Comparison of ENCODE assay signal across 33 cellular contexts in the genomic region with DNA sequence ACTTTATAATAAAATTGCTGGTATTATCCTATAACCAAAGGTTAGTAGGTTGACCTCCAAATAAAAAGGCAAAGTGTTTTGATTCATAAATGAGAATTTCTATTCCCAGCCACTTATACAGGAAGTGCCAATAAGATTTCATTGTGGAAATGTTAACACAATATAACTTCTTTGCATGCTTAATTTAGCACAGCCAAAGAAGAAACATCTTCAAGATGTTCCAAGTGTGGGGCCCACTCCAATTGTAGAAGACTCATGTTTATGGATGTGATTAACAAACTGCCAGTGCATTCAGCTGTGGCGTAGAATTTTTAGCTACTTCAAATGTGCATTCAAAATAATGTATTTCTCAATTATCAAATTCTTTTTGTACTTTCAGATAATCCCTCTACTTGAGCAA.
"Had no signal": no experiment of that assay in that cellular context is flagged by ENCODE, and none has a peak within 500 bp of the region (broad histone marks: within the 10 kb centered on the region; RNA-seq: fewer than 3 reads in every experiment).

No MANE protein-coding gene starts in this region.

- H3K27ac ChIP-seq: ascending aorta, Peyer's patch, WERI-Rb-1 had no signal

- H3K27me3 ChIP-seq: ascending aorta, MG63, Peyer's patch had no signal

- ATAC-seq: activated CD8-positive, alpha-beta memory T cell treated with anti-CD3 and anti-CD28 coated beads, Interleukin-2, amount 10 ng/mL, durations not matched to agents 7 days and 5 days had no signal

- DNase-seq: activated CD4-positive, alpha-beta memory T cell treated with anti-CD3 and anti-CD28 coated beads, Interleukin-2, amount 10 ng/mL, durations not matched to agents 7 days and 5 days; activated CD4-positive, alpha-beta T cell treated with anti-CD3 and anti-CD28 coated beads for 1 hour; activated CD4-positive, alpha-beta T cell treated with anti-CD3 and anti-CD28 coated beads for 48 hours; activated CD4-positive, CD25-positive, alpha-beta regulatory T cell; activated CD8-positive, alpha-beta memory T cell treated with anti-CD3 and anti-CD28 coated beads for 24 hours; activated CD8-positive, alpha-beta memory T cell treated with anti-CD3 and anti-CD28 coated beads, Interleukin-2, amount 10 ng/mL, durations not matched to agents 7 days and 5 days; activated CD8-positive, alpha-beta memory T cell treated with anti-CD3 and anti-CD28 coated beads, Interleukin-2, amount 50 U/mL, for 48 hours; activated effector memory CD4-positive, alpha-beta T cell treated with anti-CD3 and anti-CD28 coated beads, Interleukin-2, amount 50 U/mL, for 16 hours; activated naive CD4-positive, alpha-beta T cell treated with Interleukin-2 at 50 U/mL for 16 hours; activated naive CD8-positive, alpha-beta T cell treated with anti-CD3 and anti-CD28 coated beads, Interleukin-2, amount 10 ng/mL, durations not matched to agents 7 days and 5 days; activated T-cell treated with anti-CD3 and anti-CD28 coated beads, Interleukin-2, amount 50 U/mL, for 48 hours; caudate nucleus; cerebellar nuclear complex; Kasumi-1; KG1; MG63; NCI-H1048; NCI-H1105 treated with DMSO at 0.1 percent for 48 hours; NCI-H1436; NCI-H1694; NCI-H1930; NCI-H2081 treated with DMSO at 0.1 percent for 48 hours; NCI-H2171; NCI-H510A treated with DMSO at 0.1 percent for 48 hours; Peyer's patch; RPMI8226; SIG-M5; SW 1271; T-helper 1 cell; T-helper 2 cell; T-helper 9 cell; WERI-Rb-1 had no signal

- H3K4me1 ChIP-seq: ascending aorta, Peyer's patch had no signal

- H3K36me3 ChIP-seq: ascending aorta, MG63, Peyer's patch, WERI-Rb-1 had no signal

- H3K9me3 ChIP-seq: MG63, Peyer's patch had no signal

- H3K4me3 ChIP-seq: ascending aorta, MG63, Peyer's patch had no signal
